1 cellular context compared by ENCODE assay signal in the genomic region with DNA sequence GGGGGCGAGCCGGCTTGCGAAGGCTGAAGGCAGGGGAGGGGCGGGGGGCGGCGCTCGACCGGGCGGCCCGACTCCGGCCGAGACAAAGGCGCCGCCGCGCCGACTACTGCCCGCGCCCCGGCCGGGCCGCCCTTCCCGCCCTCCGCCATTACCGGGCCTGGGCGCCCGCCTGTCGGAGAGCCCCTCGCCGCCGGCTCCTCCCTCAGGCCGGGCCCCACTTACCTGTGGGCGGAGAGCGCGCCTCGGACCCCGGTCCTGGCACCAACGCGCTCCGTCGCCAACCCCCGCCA.
A peak's percentile ranks its signal among the peaks of the same experiment; 100 is the strongest.
TF ChIP-seq lines count a peak whose summit lies in the region.

No MANE protein-coding gene starts in this region.

TF ChIP-seq in K562, 482 proteins besides CTCF, POLR2A, EP300 and RAD21 (continued from another document and continues in another):
- TF ChIP-seq, protein P1, sequence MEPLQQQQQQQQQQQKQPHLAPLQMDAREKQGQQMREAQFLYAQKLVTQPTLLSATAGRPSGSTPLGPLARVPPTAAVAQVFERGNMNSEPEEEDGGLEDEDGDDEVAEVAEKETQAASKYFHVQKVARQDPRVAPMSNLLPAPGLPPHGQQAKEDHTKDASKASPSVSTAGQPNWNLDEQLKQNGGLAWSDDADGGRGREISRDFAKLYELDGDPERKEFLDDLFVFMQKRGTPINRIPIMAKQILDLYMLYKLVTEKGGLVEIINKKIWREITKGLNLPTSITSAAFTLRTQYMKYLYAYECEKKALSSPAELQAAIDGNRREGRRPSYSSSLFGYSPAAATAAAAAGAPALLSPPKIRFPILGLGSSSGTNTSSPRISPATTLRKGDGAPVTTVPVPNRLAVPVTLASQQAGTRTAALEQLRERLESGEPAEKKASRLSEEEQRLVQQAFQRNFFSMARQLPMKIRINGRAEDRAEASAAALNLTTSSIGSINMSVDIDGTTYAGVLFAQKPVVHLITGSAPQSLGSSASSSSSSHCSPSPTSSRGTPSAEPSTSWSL (CRISPR knock-in tag; IDR thresholded peaks at IDR 0.05; ENCODE audit: borderline replicate concordance), result no peak
- TF ChIP-seq SP1 (CRISPR knock-in tag; IDR thresholded peaks at IDR 0.05) (no peak), ZNF639 (CRISPR knock-in tag; conservative IDR thresholded peaks at IDR 0.05 in 1 of 2, IDR thresholded peaks at IDR 0.05 in 1 of 2) (no peak; a peak in 1 of 4 replicates), DIDO1 (tag; IDR thresholded peaks at IDR 0.05; ENCODE audit: low read depth) (no peak), EHMT2 (IDR thresholded peaks at IDR 0.05) (no peak), PRDM10 (IDR thresholded peaks at IDR 0.05; ENCODE audit: partially characterized antibody) (no peak), FOXP4 (CRISPR knock-in tag; IDR thresholded peaks at IDR 0.05; ENCODE audit: borderline replicate concordance) (no peak), ZFX (CRISPR knock-in tag; IDR thresholded peaks at IDR 0.05) (peak; percentile 80), POLR2H (tag; IDR thresholded peaks at IDR 0.05; ENCODE audit: low read depth) (peak; percentile 23; the same call in 1 of the 2 replicates), YY1 (IDR thresholded peaks at IDR 0.05; ENCODE audit: borderline replicate concordance in 1 of 3, control insufficient read depth in 1 of 3, extremely low read depth in 1 of 3, insufficient read depth in 3 of 3, insufficient read length in 1 of 3, insufficient replicate concordance in 2 of 3, low read depth in 1 of 3, low read length in 2 of 3) (peak in 1 of 3 experiments; percentile 5), RNF219 (CRISPR knock-in tag; IDR thresholded peaks at IDR 0.05) (no peak), RBM14 (IDR thresholded peaks at IDR 0.05; ENCODE audit: borderline replicate concordance, insufficient read depth, low read depth, low read length) (no peak), ZNF146 (CRISPR knock-in tag; IDR thresholded peaks at IDR 0.05; ENCODE audit: unreplicated experiment) (no peak), PYGO2 (tag; IDR thresholded peaks at IDR 0.05) (no peak), SUPT5H (IDR thresholded peaks at IDR 0.05) (0 out of 2 replicates have a peak, but pooled peaks have one; percentile 1), MAFG (tag; conservative IDR thresholded peaks at IDR 0.05) (no peak), ELF4 (CRISPR knock-in tag; IDR thresholded peaks at IDR 0.05) (no peak), PRPF4 (IDR thresholded peaks at IDR 0.05; ENCODE audit: insufficient read depth, low read depth, low read length, poor library complexity, severe bottlenecking) (no peak), CEBPB (tag; IDR thresholded peaks at IDR 0.05) (no peak), THRB (CRISPR knock-in tag; conservative IDR thresholded peaks at IDR 0.05) (no peak), PHB2 (IDR thresholded peaks at IDR 0.05; ENCODE audit: low read depth) (no peak), XRCC3 (IDR thresholded peaks at IDR 0.05) (no peak), MEF2D (tag; conservative IDR thresholded peaks at IDR 0.05; ENCODE audit: low read depth) (no peak), SIN3A (IDR thresholded peaks at IDR 0.05; ENCODE audit: borderline replicate concordance in 2 of 2, control insufficient read depth in 1 of 2, low read depth in 2 of 2, low read length in 2 of 2) (0 out of 4 replicates have a peak, but pooled peaks of 1 of the 2 experiments have one; percentile 5), PHF8 (IDR thresholded peaks at IDR 0.05; ENCODE audit: borderline replicate concordance, low read length) (peak; percentile 90; the same call in 1 of the 2 replicates)
- TF ChIP-seq, protein P2, sequence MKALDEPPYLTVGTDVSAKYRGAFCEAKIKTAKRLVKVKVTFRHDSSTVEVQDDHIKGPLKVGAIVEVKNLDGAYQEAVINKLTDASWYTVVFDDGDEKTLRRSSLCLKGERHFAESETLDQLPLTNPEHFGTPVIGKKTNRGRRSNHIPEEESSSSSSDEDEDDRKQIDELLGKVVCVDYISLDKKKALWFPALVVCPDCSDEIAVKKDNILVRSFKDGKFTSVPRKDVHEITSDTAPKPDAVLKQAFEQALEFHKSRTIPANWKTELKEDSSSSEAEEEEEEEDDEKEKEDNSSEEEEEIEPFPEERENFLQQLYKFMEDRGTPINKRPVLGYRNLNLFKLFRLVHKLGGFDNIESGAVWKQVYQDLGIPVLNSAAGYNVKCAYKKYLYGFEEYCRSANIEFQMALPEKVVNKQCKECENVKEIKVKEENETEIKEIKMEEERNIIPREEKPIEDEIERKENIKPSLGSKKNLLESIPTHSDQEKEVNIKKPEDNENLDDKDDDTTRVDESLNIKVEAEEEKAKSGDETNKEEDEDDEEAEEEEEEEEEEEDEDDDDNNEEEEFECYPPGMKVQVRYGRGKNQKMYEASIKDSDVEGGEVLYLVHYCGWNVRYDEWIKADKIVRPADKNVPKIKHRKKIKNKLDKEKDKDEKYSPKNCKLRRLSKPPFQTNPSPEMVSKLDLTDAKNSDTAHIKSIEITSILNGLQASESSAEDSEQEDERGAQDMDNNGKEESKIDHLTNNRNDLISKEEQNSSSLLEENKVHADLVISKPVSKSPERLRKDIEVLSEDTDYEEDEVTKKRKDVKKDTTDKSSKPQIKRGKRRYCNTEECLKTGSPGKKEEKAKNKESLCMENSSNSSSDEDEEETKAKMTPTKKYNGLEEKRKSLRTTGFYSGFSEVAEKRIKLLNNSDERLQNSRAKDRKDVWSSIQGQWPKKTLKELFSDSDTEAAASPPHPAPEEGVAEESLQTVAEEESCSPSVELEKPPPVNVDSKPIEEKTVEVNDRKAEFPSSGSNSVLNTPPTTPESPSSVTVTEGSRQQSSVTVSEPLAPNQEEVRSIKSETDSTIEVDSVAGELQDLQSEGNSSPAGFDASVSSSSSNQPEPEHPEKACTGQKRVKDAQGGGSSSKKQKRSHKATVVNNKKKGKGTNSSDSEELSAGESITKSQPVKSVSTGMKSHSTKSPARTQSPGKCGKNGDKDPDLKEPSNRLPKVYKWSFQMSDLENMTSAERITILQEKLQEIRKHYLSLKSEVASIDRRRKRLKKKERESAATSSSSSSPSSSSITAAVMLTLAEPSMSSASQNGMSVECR (CRISPR knock-in tag; IDR thresholded peaks at IDR 0.05), result no peak
- TF ChIP-seq, protein P3, sequence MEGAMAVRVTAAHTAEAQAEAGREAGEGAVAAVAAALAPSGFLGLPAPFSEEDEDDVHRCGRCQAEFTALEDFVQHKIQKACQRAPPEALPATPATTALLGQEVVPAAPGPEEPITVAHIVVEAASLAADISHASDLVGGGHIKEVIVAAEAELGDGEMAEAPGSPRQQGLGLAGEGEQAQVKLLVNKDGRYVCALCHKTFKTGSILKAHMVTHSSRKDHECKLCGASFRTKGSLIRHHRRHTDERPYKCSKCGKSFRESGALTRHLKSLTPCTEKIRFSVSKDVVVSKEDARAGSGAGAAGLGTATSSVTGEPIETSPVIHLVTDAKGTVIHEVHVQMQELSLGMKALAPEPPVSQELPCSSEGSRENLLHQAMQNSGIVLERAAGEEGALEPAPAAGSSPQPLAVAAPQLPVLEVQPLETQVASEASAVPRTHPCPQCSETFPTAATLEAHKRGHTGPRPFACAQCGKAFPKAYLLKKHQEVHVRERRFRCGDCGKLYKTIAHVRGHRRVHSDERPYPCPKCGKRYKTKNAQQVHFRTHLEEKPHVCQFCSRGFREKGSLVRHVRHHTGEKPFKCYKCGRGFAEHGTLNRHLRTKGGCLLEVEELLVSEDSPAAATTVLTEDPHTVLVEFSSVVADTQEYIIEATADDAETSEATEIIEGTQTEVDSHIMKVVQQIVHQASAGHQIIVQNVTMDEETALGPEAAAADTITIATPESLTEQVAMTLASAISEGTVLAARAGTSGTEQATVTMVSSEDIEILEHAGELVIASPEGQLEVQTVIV (CRISPR knock-in tag; IDR thresholded peaks at IDR 0.05; ENCODE audit: borderline replicate concordance), result no peak
- TF ChIP-seq, protein P4, sequence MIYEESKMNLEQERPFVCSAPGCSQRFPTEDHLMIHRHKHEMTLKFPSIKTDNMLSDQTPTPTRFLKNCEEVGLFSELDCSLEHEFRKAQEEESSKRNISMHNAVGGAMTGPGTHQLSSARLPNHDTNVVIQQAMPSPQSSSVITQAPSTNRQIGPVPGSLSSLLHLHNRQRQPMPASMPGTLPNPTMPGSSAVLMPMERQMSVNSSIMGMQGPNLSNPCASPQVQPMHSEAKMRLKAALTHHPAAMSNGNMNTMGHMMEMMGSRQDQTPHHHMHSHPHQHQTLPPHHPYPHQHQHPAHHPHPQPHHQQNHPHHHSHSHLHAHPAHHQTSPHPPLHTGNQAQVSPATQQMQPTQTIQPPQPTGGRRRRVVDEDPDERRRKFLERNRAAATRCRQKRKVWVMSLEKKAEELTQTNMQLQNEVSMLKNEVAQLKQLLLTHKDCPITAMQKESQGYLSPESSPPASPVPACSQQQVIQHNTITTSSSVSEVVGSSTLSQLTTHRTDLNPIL (CRISPR knock-in tag; IDR thresholded peaks at IDR 0.05), result no peak
- TF ChIP-seq, protein P5, sequence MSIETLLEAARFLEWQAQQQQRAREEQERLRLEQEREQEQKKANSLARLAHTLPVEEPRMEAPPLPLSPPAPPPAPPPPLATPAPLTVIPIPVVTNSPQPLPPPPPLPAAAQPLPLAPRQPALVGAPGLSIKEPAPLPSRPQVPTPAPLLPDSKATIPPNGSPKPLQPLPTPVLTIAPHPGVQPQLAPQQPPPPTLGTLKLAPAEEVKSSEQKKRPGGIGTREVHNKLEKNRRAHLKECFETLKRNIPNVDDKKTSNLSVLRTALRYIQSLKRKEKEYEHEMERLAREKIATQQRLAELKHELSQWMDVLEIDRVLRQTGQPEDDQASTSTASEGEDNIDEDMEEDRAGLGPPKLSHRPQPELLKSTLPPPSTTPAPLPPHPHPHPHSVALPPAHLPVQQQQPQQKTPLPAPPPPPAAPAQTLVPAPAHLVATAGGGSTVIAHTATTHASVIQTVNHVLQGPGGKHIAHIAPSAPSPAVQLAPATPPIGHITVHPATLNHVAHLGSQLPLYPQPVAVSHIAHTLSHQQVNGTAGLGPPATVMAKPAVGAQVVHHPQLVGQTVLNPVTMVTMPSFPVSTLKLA (conservative IDR thresholded peaks at IDR 0.05), result no peak
